1 cellular context compared by ENCODE assay signal in genomic region chr12:28237423-28237822, GRCh38.
TF ChIP-seq lines count a peak whose summit lies in the region.

No MANE protein-coding gene starts in this region.

TF ChIP-seq in GM23338, 12 proteins besides CTCF, POLR2A, EP300 and RAD21 (continued from another document):
- TF ChIP-seq ZNF462 (CRISPR knock-in tag; IDR thresholded peaks at IDR 0.05): no peak
- no peak for TF ChIP-seq JUNB (IDR thresholded peaks at IDR 0.05; ENCODE audit: unreplicated experiment)
- no peak for TF ChIP-seq ETS1 (IDR thresholded peaks at IDR 0.05)
- TF ChIP-seq EZH2phosphoT487 (IDR thresholded peaks at IDR 0.05; ENCODE audit: unreplicated experiment): no peak
- TF ChIP-seq NANOG (IDR thresholded peaks at IDR 0.05; ENCODE audit: borderline replicate concordance): no peak
- no peak for TF ChIP-seq CREB1 (CRISPR knock-in tag; IDR thresholded peaks at IDR 0.05; ENCODE audit: low read depth)
- no peak for TF ChIP-seq EZH2 (IDR thresholded peaks at IDR 0.05; ENCODE audit: low read depth, unreplicated experiment)
- no peak for TF ChIP-seq ZNF114 (CRISPR knock-in tag; IDR thresholded peaks at IDR 0.05)
- no peak for TF ChIP-seq REST (IDR thresholded peaks at IDR 0.05; ENCODE audit: unreplicated experiment)
- no peak for TF ChIP-seq POLR2AphosphoS5 (IDR thresholded peaks at IDR 0.05; ENCODE audit: low read depth)
TF ChIP-seq in GM23338: peak in this region for 0.
